In the genomic region with DNA sequence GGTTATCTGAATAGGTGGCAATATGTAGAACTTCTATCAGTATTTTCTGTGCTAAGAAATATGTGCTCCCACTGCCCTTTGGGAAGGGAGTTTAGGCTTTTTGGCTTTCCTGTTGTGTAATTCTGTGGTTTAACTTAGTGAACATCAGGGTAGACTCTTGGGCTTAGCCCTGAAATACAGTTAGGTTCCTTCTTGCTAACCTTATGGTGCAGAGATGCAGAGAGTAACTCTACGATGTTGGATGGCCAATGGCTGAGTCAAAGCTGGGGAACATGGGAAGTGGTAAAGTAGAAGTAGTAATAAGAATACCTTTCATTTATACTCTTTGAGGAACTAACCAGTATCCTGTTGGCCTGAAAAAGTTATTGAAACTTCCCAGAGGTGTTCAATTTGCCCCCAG, we compare ENCODE assay signal across 17 cellular contexts.
DNase-seq lines count a peak whose midpoint lies in the region; ATAC-seq and TF ChIP-seq lines count a peak whose summit lies in the region.
"Had no signal": no experiment of that assay in that cellular context is flagged by ENCODE, and none has a peak within 500 bp of the region (broad histone marks: within the 10 kb centered on the region; RNA-seq: fewer than 3 reads in every experiment).

No MANE protein-coding gene starts in this region.

- ATAC-seq in HG02870 (IDR thresholded peaks at IDR 0.05; ENCODE audit: unreplicated experiment) (peak; percentile 29), left cardiac atrium (no peak), GM21423 (IDR thresholded peaks at IDR 0.05; ENCODE audit: unreplicated experiment) (no peak)
- ATAC-seq: PC-3 had no signal

- intact Hi-C loops in left cardiac atrium (cut with DNase I), result no loop called here

- no peak for TF ChIP-seq CTCF in AG10803 (conservative IDR thresholded peaks at IDR 0.05; ENCODE audit: low read length)

- peak; percentile 29 for DNase-seq in AG10803 (ENCODE audit: low read depth)
- peak; percentile 90 to 91 for DNase-seq in NOMO-1 (lab: John Stamatoyannopoulos, UW; ENCODE audit: unreplicated experiment in 2 of 2)
- DNase-seq in SKM-1 treated with dmso at 0.1 percent for 144 hours (lab: John Stamatoyannopoulos, UW; ENCODE audit: unreplicated experiment), result peak; percentile 57
- DNase-seq in left cardiac atrium, result no peak
- DNase-seq in stimulated activated CD4-positive, alpha-beta T cell treated with anti-CD3 and anti-CD28 coated beads, Interleukin-1b, Interleukin-23, amount 100 ng/mL, for 48 hours, result no peak
- no peak for DNase-seq in iPS-NIHi11 (ENCODE audit: low spot score)
- DNase-seq: Calu3; CD4-positive, alpha-beta T cell; DMS79 treated with DMSO at 0.1 percent for 48 hours; HFFc6; NCI-H187 treated with DMSO at 0.1 percent for 48 hours; NCI-H2171 treated with DMSO at 0.1 percent for 48 hours; NCI-H510A; PC-3 had no signal

- no peak overlapping the region for H3K4me3 ChIP-seq in AG10803 (ENCODE audit: low read length)
- H3K4me3 ChIP-seq: SK-N-MC had no signal

Comparison
In these comparisons a context has a peak if more than half of its experiments do, and no peak if none do; other contexts are left out.
1. DNase-seq: peak in AG10803 (single experiment), NOMO-1 (2 of 2) and SKM-1 treated with dmso at 0.1 percent for 144 hours (single experiment); none in left cardiac atrium (single experiment), stimulated activated CD4-positive, alpha-beta T cell treated with anti-CD3 and anti-CD28 coated beads, Interleukin-1b, Interleukin-23, amount 100 ng/mL, for 48 hours (single experiment) and iPS-NIHi11 (single experiment).